In the genomic region with DNA sequence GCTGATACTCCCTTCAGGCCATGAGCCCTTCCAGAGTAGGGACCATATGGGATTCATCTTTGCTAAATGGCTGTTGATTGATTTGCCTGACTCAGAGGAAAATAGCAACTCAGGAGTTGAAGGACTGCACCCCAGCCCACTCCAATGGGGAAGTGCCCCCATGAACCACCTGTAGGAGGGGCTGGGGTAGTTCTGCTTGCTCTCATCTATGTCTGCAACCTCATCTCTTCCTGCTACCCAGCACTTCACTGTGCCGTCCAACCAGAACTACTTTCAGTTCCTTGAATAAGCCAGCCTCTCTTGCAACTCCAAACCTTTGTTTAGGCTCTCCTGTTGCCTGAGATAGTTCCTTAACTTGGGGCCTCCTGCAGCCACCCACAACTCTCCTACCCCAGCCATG, we compare ENCODE assay signal across 11 cellular contexts. TPM values are rescaled to one million over a fixed set of nuclear protein-coding genes. Genes with fewer than 3 reads are reported as not detected.
DNase-seq lines count a peak whose midpoint lies in the region; ATAC-seq and TF ChIP-seq lines count a peak whose summit lies in the region.
"Had no signal": no experiment of that assay in that cellular context is flagged by ENCODE, and none has a peak within 500 bp of the region (broad histone marks: within the 10 kb centered on the region; RNA-seq: fewer than 3 reads in every experiment).

No MANE protein-coding gene starts in this region.

- peaks cover 37% of the 10 kb centered on the region for H3K79me2 ChIP-seq in OCI-LY3 (ENCODE audit: low read length)

- H3K9me3 ChIP-seq in OCI-LY3 (ENCODE audit: insufficient read depth, low read length) (no peaks in the 10 kb centered on the region), left ventricle myocardium inferior (replicated peaks) (no peaks in the 10 kb centered on the region)
- H3K9me3 ChIP-seq: prostate gland had no signal

- peak overlapping the region; percentile 54 for H3K4me2 ChIP-seq in OCI-LY3 (ENCODE audit: low read length)

- TF ChIP-seq CTCF in OCI-LY3 (IDR thresholded peaks at IDR 0.05; ENCODE audit: low read depth, low read length) (peak; percentile 47), left ventricle myocardium inferior (IDR thresholded peaks at IDR 0.05; ENCODE audit: borderline replicate concordance) (no peak)

- no peaks in the 10 kb centered on the region for H3K9me3 Mint-ChIP-seq in activated T-cell treated with anti-CD3 and anti-CD28 coated beads, Interleukin-2, amount 50 U/mL, for 24 hours

- H3K4me3 ChIP-seq in OCI-LY3 (ENCODE audit: low read length) (peak overlapping the region; percentile 11; the same call in 1 of the 2 replicates), left ventricle myocardium inferior (no peak overlapping the region)
- H3K4me3 ChIP-seq: prostate gland had no signal

- DNase-seq in CD1c-positive myeloid dendritic cell (ENCODE audit: extremely low spot score): peak; percentile 63
- DNase-seq in activated T-cell treated with anti-CD3 and anti-CD28 coated beads, Interleukin-2, amount 50 U/mL, for 24 hours: no peak
- DNase-seq in epidermal melanocyte (ENCODE audit: insufficient read length, low spot score): no peak
- DNase-seq in Kasumi-1 (lab: John Stamatoyannopoulos, UW): no peak
- DNase-seq in left ventricle myocardium inferior: no peak

- H3K36me3 Mint-ChIP-seq in activated T-cell treated with anti-CD3 and anti-CD28 coated beads, Interleukin-2, amount 50 U/mL, for 24 hours (ENCODE audit: low read depth): peaks cover 13% of the 10 kb centered on the region

- no peak overlapping the region for H2AFZ ChIP-seq in OCI-LY3 (ENCODE audit: low read depth, low read length)

- H3K27me3 ChIP-seq in OCI-LY3 (ENCODE audit: low read depth, low read length) (no peaks in the 10 kb centered on the region), left ventricle myocardium inferior (ENCODE audit: low read depth) (no peaks in the 10 kb centered on the region)

- peaks cover 33% of the 10 kb centered on the region for H3K4me1 ChIP-seq in OCI-LY3 (ENCODE audit: low read length)
- no peaks in the 10 kb centered on the region for H3K4me1 ChIP-seq in left ventricle myocardium inferior
- H3K4me1 ChIP-seq: prostate gland had no signal

- H3K27me3 Mint-ChIP-seq in activated T-cell treated with anti-CD3 and anti-CD28 coated beads, Interleukin-2, amount 50 U/mL, for 24 hours: no peaks in the 10 kb centered on the region

- H3K27ac ChIP-seq in OCI-LY3 (ENCODE audit: low read length) (peak overlapping the region; percentile 51; the same call in 1 of the 2 replicates), left ventricle myocardium inferior (replicated peaks) (no peak overlapping the region)
- H3K27ac ChIP-seq: prostate gland had no signal

- ATAC-seq in GM21360 (IDR thresholded peaks at IDR 0.05; ENCODE audit: unreplicated experiment) (peak; percentile 98), HG03095 (IDR thresholded peaks at IDR 0.05; ENCODE audit: unreplicated experiment) (peak; percentile 72)

- H4K20me1 ChIP-seq in OCI-LY3 (ENCODE audit: insufficient read depth, low read length): 0 out of 2 replicates have a peak, but pooled peaks cover 3% of the 10 kb centered on the region

- peaks cover 76% of the 10 kb centered on the region for H3K36me3 ChIP-seq in OCI-LY3 (replicated peaks; ENCODE audit: low read depth, low read length)
- peaks cover 32% of the 10 kb centered on the region for H3K36me3 ChIP-seq in left ventricle myocardium inferior
- H3K36me3 ChIP-seq: prostate gland had no signal

- intact Hi-C loops in left ventricle myocardium inferior (cut with micrococcal nuclease): no loop called here

- no peak overlapping the region for H3K27ac Mint-ChIP-seq in activated T-cell treated with anti-CD3 and anti-CD28 coated beads, Interleukin-2, amount 50 U/mL, for 24 hours

- no peaks in the 10 kb centered on the region for H3K4me1 Mint-ChIP-seq in activated T-cell treated with anti-CD3 and anti-CD28 coated beads, Interleukin-2, amount 50 U/mL, for 24 hours (ENCODE audit: low read depth)

- no peak overlapping the region for H3K4me3 Mint-ChIP-seq in activated T-cell treated with anti-CD3 and anti-CD28 coated beads, Interleukin-2, amount 50 U/mL, for 24 hours

- peak overlapping the region; percentile 23; the same call in 1 of the 2 replicates for H3K9ac ChIP-seq in OCI-LY3 (ENCODE audit: low read length)

RNA-seq across cellular contexts. Expression of gene BEND5, which starts 26.6 kb away (rescaled TPM):
- 4.2 TPM for total RNA-seq in left ventricle myocardium inferior
- total RNA-seq: endothelial cell of umbilical vein, SK-MEL-5 had no signal
